In the genomic region with DNA sequence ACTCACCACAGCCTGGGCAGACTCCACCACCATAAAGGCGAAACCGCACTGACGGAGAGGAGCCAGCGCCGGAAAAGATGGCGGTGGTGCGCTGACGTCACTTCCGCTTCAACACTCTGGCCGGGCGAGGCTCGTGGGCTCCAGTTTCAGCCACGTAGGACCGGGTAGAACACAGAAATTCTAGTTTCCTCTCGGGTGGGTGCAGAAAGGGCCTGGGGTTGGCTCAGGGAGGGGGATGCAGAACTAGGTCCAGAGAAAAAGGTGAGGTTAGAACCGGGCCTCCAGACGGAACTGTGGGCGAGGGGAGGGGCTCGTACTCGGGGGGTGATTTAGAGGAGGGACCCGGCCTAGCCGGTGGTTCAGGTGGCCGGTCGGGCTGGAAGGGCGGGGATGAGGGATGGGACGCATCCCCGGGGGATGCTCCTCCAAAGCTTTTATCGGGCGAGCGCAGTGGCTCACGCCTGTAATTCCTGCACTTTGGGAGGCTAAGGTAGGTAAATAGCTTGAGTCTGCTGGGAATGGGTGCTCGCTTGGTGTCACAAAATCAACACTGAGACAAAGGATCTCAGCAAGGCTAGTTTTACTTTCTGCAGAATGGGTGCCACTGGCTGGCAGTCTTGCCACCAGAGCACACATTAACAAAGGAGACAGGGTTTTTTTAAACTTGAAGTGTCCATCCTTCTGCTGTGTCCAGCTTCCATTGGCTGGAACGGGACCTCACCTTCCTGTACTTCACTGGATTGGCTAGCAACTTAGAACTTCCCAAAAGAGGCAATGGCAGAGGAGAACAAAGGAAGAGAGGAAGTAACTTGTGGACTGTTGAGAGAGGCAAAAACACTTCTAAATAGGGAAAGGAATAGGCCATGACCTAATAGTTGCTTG, we compare ENCODE assay signal across 1 cellular context.
A peak's percentile ranks its signal among the peaks of the same experiment; 100 is the strongest.
TF ChIP-seq lines count a peak whose summit lies in the region.

TSS of gene ZNF561 (minus strand) at position 77 of the 882 bp plus-strand sequence. CDS start 1,776 bp downstream, outside the sequence.

TF ChIP-seq in GM12878, 131 proteins besides CTCF, POLR2A, EP300 and RAD21 (continued from another document):
- TF ChIP-seq E2F8 (IDR thresholded peaks at IDR 0.05; ENCODE audit: low read depth, partially characterized antibody) (peak; percentile 93), TBL1XR1 (IDR thresholded peaks at IDR 0.05; ENCODE audit: low read depth, low read length) (peak; percentile 37; the same call in 1 of the 2 replicates), IKZF1 (conservative IDR thresholded peaks at IDR 0.05) (peak; percentile 81)
